Comparison of ENCODE assay signal across 8 cellular contexts in genomic region chr9:34328500-34328982, GRCh38. TPM values are rescaled to one million over a fixed set of nuclear protein-coding genes. Genes with fewer than 3 reads are reported as not detected.
DNase-seq lines count a peak whose midpoint lies in the region; ATAC-seq, FAIRE-seq and TF ChIP-seq lines count a peak whose summit lies in the region.

No MANE protein-coding gene starts in this region.

- H3K79me2 ChIP-seq in OCI-LY1 (ENCODE audit: insufficient read depth, low read length): peaks cover 37% of the 10 kb centered on the region

- no peaks in the 10 kb centered on the region for H4K20me1 ChIP-seq in OCI-LY1 (ENCODE audit: insufficient read depth, low read length)

- H3K4me3 Mint-ChIP-seq in CD4-positive, alpha-beta memory T cell: peak overlapping the region; percentile 92 to 97 (median 94)
- peak overlapping the region; percentile 94 for H3K4me3 Mint-ChIP-seq in natural killer cell

- CTCF ChIA-PET in CD4-positive, alpha-beta memory T cell (lab: Charles Lee; ENCODE audit: partially characterized antibody): no interaction called here

- TF ChIP-seq CTCF in OCI-LY1 (IDR thresholded peaks at IDR 0.05; ENCODE audit: low read length) (no peak), dorsolateral prefrontal cortex (IDR thresholded peaks at IDR 0.05 in 54 of 56, conservative IDR thresholded peaks at IDR 0.05 in 2 of 56; ENCODE audit: low read depth in 1 of 56, partially characterized antibody in 56 of 56) (no peak), natural killer cell (IDR thresholded peaks at IDR 0.05) (no peak)

- H3K36me3 Mint-ChIP-seq in CD4-positive, alpha-beta memory T cell: peaks cover 0 to 5% of the 10 kb centered on the region in 2 donors
- no peaks in the 10 kb centered on the region for H3K36me3 Mint-ChIP-seq in natural killer cell

- peaks cover 0 to 1% (median 0%) of the 10 kb centered on the region in 8 donors for H3K9me3 Mint-ChIP-seq in CD4-positive, alpha-beta memory T cell
- no peaks in the 10 kb centered on the region for H3K9me3 Mint-ChIP-seq in natural killer cell

- POLR2A ChIA-PET in CD4-positive, alpha-beta memory T cell (lab: Charles Lee; ENCODE audit: partially characterized antibody): interaction anchor here (0.6 kb wide), 1 partner anchor 309 kb away, joined by 3 read pairs; no protein-coding TSS in a partner anchor

- H3K4me1 Mint-ChIP-seq in CD4-positive, alpha-beta memory T cell: peaks cover 14 to 38% (median 27%) of the 10 kb centered on the region in 4 donors
- peaks cover 23 to 26% of the 10 kb centered on the region in 2 donors for H3K4me1 Mint-ChIP-seq in natural killer cell

- H2AFZ ChIP-seq in OCI-LY1 (ENCODE audit: low read length): no peak overlapping the region

- intact Hi-C loops in CD4-positive, alpha-beta memory T cell (cut with micrococcal nuclease): loop anchor here (5.0 kb wide), 1 partner anchor 511 kb away; the partner anchor contains the start of gene UBE2R2
- intact Hi-C loops in dorsolateral prefrontal cortex (cut with DNase I) (loop anchor here in 1 of 2 donors (2.0 to 5.0 kb wide), 2 partner anchors 206 to 264 kb away; no protein-coding TSS in a partner anchor), natural killer cell (cut with micrococcal nuclease) (loop anchor here (5.0 kb wide), 1 partner anchor 206 kb away; no protein-coding TSS in a partner anchor)

- no peaks in the 10 kb centered on the region for H3K27me3 Mint-ChIP-seq in CD4-positive, alpha-beta memory T cell
- no peaks in the 10 kb centered on the region for H3K27me3 Mint-ChIP-seq in natural killer cell (ENCODE audit: low read depth in 2 of 2)

- peaks cover 17% of the 10 kb centered on the region for H3K4me1 ChIP-seq in CD4-positive, alpha-beta memory T cell (ENCODE audit: insufficient read depth, low read length)
- peaks cover 49% of the 10 kb centered on the region for H3K4me1 ChIP-seq in OCI-LY1 (ENCODE audit: insufficient read depth, low read length, severe bottlenecking)

- DNase-seq in CD4-positive, alpha-beta memory T cell: no peak
- DNase-seq in H54 (ENCODE audit: insufficient read length, low spot score): no peak
- DNase-seq in dorsolateral prefrontal cortex: no peak
- DNase-seq in natural killer cell: no peak
- no peak for DNase-seq in NCI-H187 treated with DMSO at 0.1 percent for 48 hours (lab: John Stamatoyannopoulos, UW)

- TF ChIP-seq POLR2A in H54 (IDR thresholded peaks at IDR 0.05; ENCODE audit: low read depth, low read length): no peak

- peak overlapping the region; percentile 64 to 92 for H3K4me3 ChIP-seq in CD4-positive, alpha-beta memory T cell (ENCODE audit: low read length in 2 of 2)
- H3K4me3 ChIP-seq in OCI-LY1 (ENCODE audit: low read depth, low read length, poor library complexity, severe bottlenecking) (peak overlapping the region; percentile 95), dorsolateral prefrontal cortex (peak overlapping the region; percentile 45 to 99 (median 85))

- no peaks in the 10 kb centered on the region for H3K9me3 ChIP-seq in CD4-positive, alpha-beta memory T cell (ENCODE audit: control insufficient read depth in 1 of 2, low read length in 2 of 2)
- no peaks in the 10 kb centered on the region for H3K9me3 ChIP-seq in OCI-LY1 (ENCODE audit: low read length)

- H3K4me2 ChIP-seq in OCI-LY1 (ENCODE audit: low read length): peak overlapping the region; percentile 68

- H3F3A ChIP-seq in OCI-LY1 (ENCODE audit: insufficient read depth, low read length): no peaks in the 10 kb centered on the region

- no peaks in the 10 kb centered on the region for H3K36me3 ChIP-seq in CD4-positive, alpha-beta memory T cell (ENCODE audit: insufficient read depth, low read length)
- no peaks in the 10 kb centered on the region; the same call in 1 of the 2 replicates for H3K36me3 ChIP-seq in OCI-LY1 (ENCODE audit: insufficient read depth, low read length)

- FAIRE-seq in H54 (lab: Jason Lieb, UNC): peak; percentile 11

- peak overlapping the region; percentile 76 for H3K9ac ChIP-seq in OCI-LY1 (ENCODE audit: low read length)

- no peaks in the 10 kb centered on the region for H3K9me2 ChIP-seq in OCI-LY1 (ENCODE audit: low read depth, low read length)

- ATAC-seq in natural killer cell: no peak
- no peak for ATAC-seq in GM19351 (IDR thresholded peaks at IDR 0.05; ENCODE audit: unreplicated experiment)
- ATAC-seq in HG02623 (IDR thresholded peaks at IDR 0.05; ENCODE audit: unreplicated experiment): no peak

- peak overlapping the region; percentile 67 for H3K27ac ChIP-seq in CD4-positive, alpha-beta memory T cell (ENCODE audit: low read depth, low read length)
- H3K27ac ChIP-seq in OCI-LY1 (ENCODE audit: low read depth, low read length, poor library complexity, severe bottlenecking) (peak overlapping the region; percentile 60), dorsolateral prefrontal cortex (peak overlapping the region in 45 of 59 donors; percentile 1 to 97 (median 56))

- H3K27me3 ChIP-seq in CD4-positive, alpha-beta memory T cell (ENCODE audit: insufficient read depth, low read length): no peaks in the 10 kb centered on the region
- H3K27me3 ChIP-seq in OCI-LY1 (ENCODE audit: insufficient read depth, low read length): no peaks in the 10 kb centered on the region
- no peaks in the 10 kb centered on the region for H3K27me3 ChIP-seq in dorsolateral prefrontal cortex

- peak overlapping the region; percentile 87 to 99 (median 98) for H3K27ac Mint-ChIP-seq in CD4-positive, alpha-beta memory T cell
- H3K27ac Mint-ChIP-seq in natural killer cell: peak overlapping the region; percentile 95

RNA-seq across cellular contexts. Expression of gene KIF24, which starts 0.5 kb away (rescaled TPM):
- under 1 TPM; 0.22 to 0.32 TPM for total RNA-seq in CD4-positive, alpha-beta memory T cell
- not detected for polyA plus RNA-seq in CD4-positive, alpha-beta memory T cell
- 1 to 10 TPM in 115 of 120 experiments, under 1 TPM in 5; 0.61 to 3.8 (median 1.6) TPM for total RNA-seq in dorsolateral prefrontal cortex
- under 1 TPM; 0.28 to 0.50 (median 0.30) TPM for total RNA-seq in natural killer cell

RNA-seq across cellular contexts. Expression of gene NUDT2, which starts 0.8 kb away (rescaled TPM):
- total RNA-seq in CD4-positive, alpha-beta memory T cell: 10 to 100 TPM; 21.0 TPM
- polyA plus RNA-seq in CD4-positive, alpha-beta memory T cell: 10 to 100 TPM; 26.2 to 29.3 TPM
- total RNA-seq in dorsolateral prefrontal cortex (10 to 100 TPM in 119 of 120 experiments, 1 to 10 TPM in 1; 9.9 to 32.0 (median 20.6) TPM), natural killer cell (10 to 100 TPM in 1 of 3 donors, 1 to 10 TPM in 2; 8.5 to 15.7 (median 9.4) TPM)

RNA-seq across cellular contexts. Expression of gene MYORG, which starts 48.2 kb away (rescaled TPM):
- 1 to 10 TPM; 1.3 to 1.4 TPM for total RNA-seq in CD4-positive, alpha-beta memory T cell
- polyA plus RNA-seq in CD4-positive, alpha-beta memory T cell: under 1 TPM; 0.09 to 0.55 TPM
- 10 to 100 TPM; 13.4 to 79.3 (median 30.2) TPM for total RNA-seq in dorsolateral prefrontal cortex
- under 1 TPM; 0.58 to 0.93 (median 0.92) TPM for total RNA-seq in natural killer cell

Comparison
In these comparisons a context has a peak if more than half of its experiments do, and no peak if none do; other contexts are left out.
1. RNA of gene MYORG, which starts 48.2 kb away (total RNA-seq): 13.4 to 79.3 TPM in dorsolateral prefrontal cortex; 1.3 to 1.4 TPM in CD4-positive, alpha-beta memory T cell and 0.58 to 0.93 TPM in natural killer cell; every median in the first group is over 4 times any median in the second.
2. Peak in every context shown above with its lines, with median percentiles within 50 percentile points of each other: H3K27ac ChIP-seq and H3K4me3 ChIP-seq.